Comparison of ENCODE assay signal across 8 cellular contexts in the genomic region with DNA sequence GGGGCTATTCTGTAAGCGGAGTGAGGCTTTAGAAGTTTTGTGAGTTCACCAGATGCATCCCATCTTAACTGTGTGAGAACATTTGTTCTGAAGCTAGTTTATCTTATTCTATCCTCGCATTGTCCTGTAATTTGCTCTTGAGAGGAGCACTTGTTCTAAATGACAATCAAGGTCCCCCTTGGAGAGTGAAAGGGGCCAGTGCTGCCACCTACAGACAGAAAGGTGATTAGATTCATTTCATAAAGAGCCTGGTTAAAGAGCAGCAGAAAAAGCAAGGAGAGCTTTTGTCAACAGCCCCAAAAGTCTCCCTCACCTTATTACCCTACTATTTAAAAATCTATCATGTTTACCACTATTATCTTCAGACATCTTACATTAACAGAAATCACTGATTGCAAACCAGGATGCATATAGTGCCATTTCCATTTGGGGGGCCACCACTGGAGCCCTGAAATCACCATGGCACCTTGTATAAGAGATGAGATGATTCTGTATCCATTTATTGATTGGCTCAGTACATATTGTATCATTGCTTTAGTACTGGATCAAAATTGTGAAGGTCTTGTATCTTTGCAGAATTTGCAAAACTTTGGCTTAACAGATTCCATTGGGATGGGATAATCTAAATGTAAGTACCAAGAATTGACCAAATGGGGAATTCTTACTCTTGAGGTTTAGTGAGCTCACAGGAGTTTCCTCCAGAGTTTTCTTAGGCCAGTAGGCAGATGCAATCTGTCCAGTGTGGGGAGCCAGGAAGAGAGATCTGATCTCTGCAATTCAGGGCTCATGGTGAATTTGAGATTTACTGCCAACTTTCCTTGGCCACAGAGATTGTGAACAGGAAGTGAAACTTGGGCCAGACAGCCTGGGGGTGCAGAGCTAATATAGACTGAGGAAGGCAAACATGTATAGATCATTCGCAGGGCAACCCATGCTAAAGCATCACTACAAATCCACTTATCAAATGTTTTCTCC.
DNase-seq lines count a peak whose midpoint lies in the region; ATAC-seq, FAIRE-seq and TF ChIP-seq lines count a peak whose summit lies in the region.

No MANE protein-coding gene starts in this region.

- ATAC-seq in GM19351 (IDR thresholded peaks at IDR 0.05; ENCODE audit: unreplicated experiment) = peak; percentile 80
- ATAC-seq in HG03565 (IDR thresholded peaks at IDR 0.05; ENCODE audit: unreplicated experiment) = peak; percentile 65
- ATAC-seq in left colon = peak; percentile 70
- ATAC-seq in HG03095 (IDR thresholded peaks at IDR 0.05; ENCODE audit: unreplicated experiment) = no peak

- H3K36me3 Mint-ChIP-seq in type B pancreatic cell = no peaks in the 10 kb centered on the region

- peak; percentile 77 for TF ChIP-seq CTCF in D721Med (IDR thresholded peaks at IDR 0.05; ENCODE audit: insufficient read depth, missing control alignments)
- peak; percentile 83 for TF ChIP-seq CTCF in type B pancreatic cell (conservative IDR thresholded peaks at IDR 0.05)

- no peak for DNase-seq in D721Med (ENCODE audit: insufficient read length, low spot score)
- DNase-seq in NOMO-1 (lab: John Stamatoyannopoulos, UW; ENCODE audit: unreplicated experiment in 2 of 2) = peak; percentile 82 to 83
- peak in 39 of 61 donors; percentile 1 to 67 (median 22) for DNase-seq in caudate nucleus (lab: John Stamatoyannopoulos, UW)
- peak in 1 of 2 donors; percentile 64 for DNase-seq in left colon
- DNase-seq in type B pancreatic cell (ENCODE audit: extremely low spot score, unreplicated experiment) = no peak

- H3K27ac Mint-ChIP-seq in type B pancreatic cell = no peak overlapping the region

- intact Hi-C loops in left colon (cut with DNase I, micrococcal nuclease) = loop anchor here in 1 of 2 donors (2.0 to 5.0 kb wide), 2 partner anchors 63 to 324 kb away; no protein-coding TSS in a partner anchor

- H3K27me3 Mint-ChIP-seq in type B pancreatic cell = peaks cover 36% of the 10 kb centered on the region

- FAIRE-seq in D721Med (lab: Jason Lieb, UNC) = no peak

- H3K9me3 Mint-ChIP-seq in type B pancreatic cell = no peaks in the 10 kb centered on the region

- no peak overlapping the region for H3K4me3 Mint-ChIP-seq in type B pancreatic cell

- peaks cover 1% of the 10 kb centered on the region for H3K4me1 Mint-ChIP-seq in type B pancreatic cell (ENCODE audit: unreplicated experiment)

- H3K27ac ChIP-seq in caudate nucleus (ENCODE audit: low read depth, low read length) = no peak overlapping the region

Comparison
In these comparisons a context has a peak if more than half of its experiments do, and no peak if none do; other contexts are left out.
1. DNase-seq: peak in NOMO-1 (2 of 2) and caudate nucleus (39 of 61); none in D721Med (single experiment) and type B pancreatic cell (single experiment).